In the genomic region with DNA sequence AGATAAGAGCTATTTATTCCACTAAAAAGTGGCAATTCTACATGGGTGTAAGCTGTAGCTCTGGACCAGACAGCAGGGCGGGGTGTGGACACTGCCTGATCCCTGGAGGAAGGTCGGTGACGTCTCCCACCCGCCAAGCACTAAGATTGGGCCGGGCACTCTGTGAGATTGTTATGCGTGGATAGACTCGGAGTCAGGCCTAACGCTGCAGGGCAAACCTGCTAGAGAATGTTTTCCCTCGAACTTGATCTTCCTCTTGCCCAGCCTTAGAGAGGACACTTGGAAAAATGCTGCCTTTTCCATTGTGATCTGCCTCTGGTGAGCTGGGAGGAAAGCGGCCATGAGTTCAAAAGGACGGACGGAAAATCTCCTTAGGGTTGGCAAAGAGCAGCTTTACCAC, we compare ENCODE assay signal across 19 cellular contexts.
DNase-seq lines count a peak whose midpoint lies in the region; ATAC-seq and TF ChIP-seq lines count a peak whose summit lies in the region.
"Had no signal": no experiment of that assay in that cellular context is flagged by ENCODE, and none has a peak within 500 bp of the region (broad histone marks: within the 10 kb centered on the region; RNA-seq: fewer than 3 reads in every experiment).

No MANE protein-coding gene starts in this region.

- H3K9me3 ChIP-seq in NT2/D1 (ENCODE audit: insufficient read depth, low read length) (peaks cover 7% of the 10 kb centered on the region; the same call in 1 of the 2 replicates), lower lobe of right lung (no peaks in the 10 kb centered on the region)
- H3K9me3 ChIP-seq: BLaER1, Caco-2, HAP-1 had no signal

- intact Hi-C loops in lower lobe of right lung (cut with DNase I): no loop called here

- no peak for ATAC-seq in lower lobe of right lung
- ATAC-seq: CD8-positive, alpha-beta T cell; GM12878 had no signal

- H3K4me3 ChIP-seq in NT2/D1 (ENCODE audit: insufficient read length, low read depth): no peak overlapping the region
- no peak overlapping the region for H3K4me3 ChIP-seq in lower lobe of right lung
- H3K4me3 ChIP-seq: BLaER1, GM12878, HAP-1 had no signal

- no peak overlapping the region for H3K27ac ChIP-seq in lower lobe of right lung
- H3K27ac ChIP-seq: 22Rv1, BLaER1, C4-2B had no signal

- no peaks in the 10 kb centered on the region for H3K36me3 Mint-ChIP-seq in activated CD4-positive, alpha-beta memory T cell treated with anti-CD3 and anti-CD28 coated beads, Interleukin-2, amount 10 ng/mL, durations not matched to agents 7 days and 5 days (ENCODE audit: low read depth)
- H3K36me3 Mint-ChIP-seq: CD4-positive, CD25-positive, alpha-beta regulatory T cell; CD8-positive, alpha-beta T cell had no signal

- no peaks in the 10 kb centered on the region for H3K9me3 Mint-ChIP-seq in activated CD4-positive, alpha-beta memory T cell treated with anti-CD3 and anti-CD28 coated beads, Interleukin-2, amount 10 ng/mL, durations not matched to agents 7 days and 5 days
- H3K9me3 Mint-ChIP-seq: CD4-positive, CD25-positive, alpha-beta regulatory T cell; CD8-positive, alpha-beta T cell had no signal

- peak overlapping the region; percentile 36 for H3K9ac ChIP-seq in NT2/D1 (ENCODE audit: insufficient read length, low read depth)
- H3K9ac ChIP-seq: BLaER1 had no signal

- H3K27me3 ChIP-seq in NT2/D1 (ENCODE audit: insufficient read depth, insufficient read length) (no peaks in the 10 kb centered on the region), lower lobe of right lung (ENCODE audit: low read depth) (no peaks in the 10 kb centered on the region)
- H3K27me3 ChIP-seq: BLaER1 had no signal

- DNase-seq in ELF-1 (ENCODE audit: low read depth, low spot score) (peak; percentile 27), NT2/D1 (ENCODE audit: low read depth, low spot score) (no peak), iPS-NIHi7 (ENCODE audit: extremely low spot score) (peak; percentile 10), lower lobe of right lung (no peak), MV-4-11 (lab: John Stamatoyannopoulos, UW) (no peak)
- no peak for DNase-seq in activated CD4-positive, alpha-beta memory T cell treated with anti-CD3 and anti-CD28 coated beads, Interleukin-2, amount 10 ng/mL, durations not matched to agents 7 days and 5 days
- DNase-seq: Caco-2; CD4-positive, CD25-positive, alpha-beta regulatory T cell; CD8-positive, alpha-beta T cell; DMS153; DND-41; GDM1; HFFc6 had no signal

- H3K4me3 Mint-ChIP-seq in activated CD4-positive, alpha-beta memory T cell treated with anti-CD3 and anti-CD28 coated beads, Interleukin-2, amount 10 ng/mL, durations not matched to agents 7 days and 5 days: no peak overlapping the region
- H3K4me3 Mint-ChIP-seq: B cell; CD4-positive, CD25-positive, alpha-beta regulatory T cell; CD8-positive, alpha-beta T cell; HFFc6 had no signal

- CTCF ChIA-PET in activated CD4-positive, alpha-beta memory T cell treated with anti-CD3 and anti-CD28 coated beads, Interleukin-2, amount 10 ng/mL, durations not matched to agents 7 days and 5 days (lab: Charles Lee): no interaction called here

- no peak for TF ChIP-seq CTCF in lower lobe of right lung (IDR thresholded peaks at IDR 0.05)

- POLR2A ChIA-PET in activated CD4-positive, alpha-beta memory T cell treated with anti-CD3 and anti-CD28 coated beads, Interleukin-2, amount 10 ng/mL, durations not matched to agents 7 days and 5 days (lab: Charles Lee): no interaction called here

- no peak overlapping the region for H3K27ac Mint-ChIP-seq in activated CD4-positive, alpha-beta memory T cell treated with anti-CD3 and anti-CD28 coated beads, Interleukin-2, amount 10 ng/mL, durations not matched to agents 7 days and 5 days
- H3K27ac Mint-ChIP-seq: B cell; CD4-positive, CD25-positive, alpha-beta regulatory T cell; CD8-positive, alpha-beta T cell; HFFc6 had no signal

- no peaks in the 10 kb centered on the region for H3K36me3 ChIP-seq in NT2/D1 (ENCODE audit: insufficient read depth, insufficient read length, low read length)
- no peaks in the 10 kb centered on the region for H3K36me3 ChIP-seq in lower lobe of right lung
- H3K36me3 ChIP-seq: BLaER1, HAP-1 had no signal

- no peaks in the 10 kb centered on the region for H3K4me1 Mint-ChIP-seq in activated CD4-positive, alpha-beta memory T cell treated with anti-CD3 and anti-CD28 coated beads, Interleukin-2, amount 10 ng/mL, durations not matched to agents 7 days and 5 days
- H3K4me1 Mint-ChIP-seq: CD4-positive, CD25-positive, alpha-beta regulatory T cell had no signal

- H3K27me3 Mint-ChIP-seq in activated CD4-positive, alpha-beta memory T cell treated with anti-CD3 and anti-CD28 coated beads, Interleukin-2, amount 10 ng/mL, durations not matched to agents 7 days and 5 days: no peaks in the 10 kb centered on the region

- H3K4me1 ChIP-seq in NT2/D1 (ENCODE audit: insufficient read depth, insufficient read length) (no peaks in the 10 kb centered on the region), lower lobe of right lung (no peaks in the 10 kb centered on the region)
- H3K4me1 ChIP-seq: BLaER1, Caco-2, HAP-1 had no signal

Comparison
In these comparisons a context has a peak if more than half of its experiments do, and no peak if none do; other contexts are left out.
1. DNase-seq: peak in ELF-1 (single experiment) and iPS-NIHi7 (single experiment); none in NT2/D1 (single experiment), lower lobe of right lung (single experiment), activated CD4-positive, alpha-beta memory T cell treated with anti-CD3 and anti-CD28 coated beads, Interleukin-2, amount 10 ng/mL, durations not matched to agents 7 days and 5 days (single experiment) and MV-4-11 (single experiment).